8 cellular contexts compared by ENCODE assay signal in the genomic region with DNA sequence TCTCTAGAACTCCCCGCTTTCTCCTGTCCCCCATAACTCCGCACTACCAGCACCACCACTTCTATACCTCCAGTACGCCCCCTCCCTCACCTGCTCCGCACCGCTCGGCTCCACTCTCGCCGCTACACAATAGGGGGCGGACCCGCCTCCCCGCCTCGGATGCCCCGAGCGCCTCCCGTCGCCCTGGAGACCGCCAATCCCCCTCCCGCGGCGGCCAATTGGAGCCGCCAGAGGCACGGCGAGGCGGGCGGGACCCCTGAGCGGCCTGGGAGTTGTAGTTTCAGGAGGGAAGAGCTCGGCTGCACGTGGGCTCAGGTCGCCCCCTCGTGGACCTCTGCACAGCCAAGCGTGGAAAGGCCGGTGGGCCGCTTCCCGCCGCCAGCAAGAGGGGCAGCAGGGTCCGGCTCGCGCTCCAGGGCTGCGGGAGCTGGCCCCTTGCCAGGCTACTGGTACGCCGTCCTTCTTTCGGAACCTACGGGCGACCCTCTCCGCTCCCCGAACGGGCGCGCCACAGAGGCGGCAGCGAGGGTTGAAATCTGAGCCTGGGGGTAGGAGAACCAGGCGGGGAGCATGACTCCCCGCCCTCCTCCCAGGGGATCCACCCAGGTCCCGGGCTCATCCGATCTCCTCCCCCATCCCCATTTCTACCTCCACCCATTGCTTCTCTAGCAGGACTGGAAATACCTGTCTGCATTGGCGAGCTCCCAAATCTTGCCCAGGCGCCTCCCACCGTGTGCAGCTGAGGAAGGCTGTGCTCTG. TPM values are rescaled to one million over a fixed set of nuclear protein-coding genes. Genes with fewer than 3 reads are reported as not detected.
DNase-seq lines count a peak whose midpoint lies in the region; ATAC-seq, FAIRE-seq and TF ChIP-seq lines count a peak whose summit lies in the region.

A gene with protein sequence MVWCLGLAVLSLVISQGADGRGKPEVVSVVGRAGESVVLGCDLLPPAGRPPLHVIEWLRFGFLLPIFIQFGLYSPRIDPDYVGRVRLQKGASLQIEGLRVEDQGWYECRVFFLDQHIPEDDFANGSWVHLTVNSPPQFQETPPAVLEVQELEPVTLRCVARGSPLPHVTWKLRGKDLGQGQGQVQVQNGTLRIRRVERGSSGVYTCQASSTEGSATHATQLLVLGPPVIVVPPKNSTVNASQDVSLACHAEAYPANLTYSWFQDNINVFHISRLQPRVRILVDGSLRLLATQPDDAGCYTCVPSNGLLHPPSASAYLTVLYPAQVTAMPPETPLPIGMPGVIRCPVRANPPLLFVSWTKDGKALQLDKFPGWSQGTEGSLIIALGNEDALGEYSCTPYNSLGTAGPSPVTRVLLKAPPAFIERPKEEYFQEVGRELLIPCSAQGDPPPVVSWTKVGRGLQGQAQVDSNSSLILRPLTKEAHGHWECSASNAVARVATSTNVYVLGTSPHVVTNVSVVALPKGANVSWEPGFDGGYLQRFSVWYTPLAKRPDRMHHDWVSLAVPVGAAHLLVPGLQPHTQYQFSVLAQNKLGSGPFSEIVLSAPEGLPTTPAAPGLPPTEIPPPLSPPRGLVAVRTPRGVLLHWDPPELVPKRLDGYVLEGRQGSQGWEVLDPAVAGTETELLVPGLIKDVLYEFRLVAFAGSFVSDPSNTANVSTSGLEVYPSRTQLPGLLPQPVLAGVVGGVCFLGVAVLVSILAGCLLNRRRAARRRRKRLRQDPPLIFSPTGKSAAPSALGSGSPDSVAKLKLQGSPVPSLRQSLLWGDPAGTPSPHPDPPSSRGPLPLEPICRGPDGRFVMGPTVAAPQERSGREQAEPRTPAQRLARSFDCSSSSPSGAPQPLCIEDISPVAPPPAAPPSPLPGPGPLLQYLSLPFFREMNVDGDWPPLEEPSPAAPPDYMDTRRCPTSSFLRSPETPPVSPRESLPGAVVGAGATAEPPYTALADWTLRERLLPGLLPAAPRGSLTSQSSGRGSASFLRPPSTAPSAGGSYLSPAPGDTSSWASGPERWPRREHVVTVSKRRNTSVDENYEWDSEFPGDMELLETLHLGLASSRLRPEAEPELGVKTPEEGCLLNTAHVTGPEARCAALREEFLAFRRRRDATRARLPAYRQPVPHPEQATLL (minus strand): TSS at position 131 of the 759 bp plus-strand sequence. CDS start 2,159 bp downstream, outside the sequence.

- H3K4me1 ChIP-seq in esophagus (ENCODE audit: control insufficient read depth in 2 of 2, insufficient read depth in 2 of 2, low read length in 1 of 2): peaks cover 2 to 26% of the 10 kb centered on the region in 2 donors
- peaks cover 33 to 39% of the 10 kb centered on the region in 2 donors for H3K4me1 ChIP-seq in mucosa of rectum (ENCODE audit: control insufficient read depth in 2 of 2, insufficient read depth in 2 of 2, low read length in 2 of 2)

- H3K9ac ChIP-seq in mucosa of rectum (ENCODE audit: low read depth in 1 of 2, low read length in 2 of 2): peak within 1 kb of the TSS; percentile 56 to 73

- 2 to 3% methylated on average over 57 to 58 of the region's 58 CpGs for WGBS in esophagus, 2 donors

- H3K36me3 ChIP-seq in esophagus (ENCODE audit: control insufficient read depth in 2 of 2, insufficient read depth in 2 of 2, low read length in 1 of 2) (no peaks in the 10 kb centered on the region), mucosa of rectum (ENCODE audit: control insufficient read depth in 2 of 2, insufficient read depth in 2 of 2, low read length in 2 of 2) (no peaks in the 10 kb centered on the region)

- H3K27ac ChIP-seq in esophagus (ENCODE audit: low read depth in 2 of 2, low read length in 1 of 2) (peak within 1 kb of the TSS; percentile 85 to 89), mucosa of rectum (ENCODE audit: low read depth in 2 of 2, low read length in 2 of 2) (peak within 1 kb of the TSS; percentile 67 to 72)

- FAIRE-seq in D721Med (lab: Jason Lieb, UNC): no peak

- H3K9me3 ChIP-seq in esophagus (ENCODE audit: control insufficient read depth in 2 of 2, insufficient read depth in 1 of 2, low read depth in 1 of 2, low read length in 1 of 2) (no peaks in the 10 kb centered on the region), mucosa of rectum (ENCODE audit: control insufficient read depth in 2 of 2, low read length in 2 of 2) (no peaks in the 10 kb centered on the region)

- peak; percentile 85 for TF ChIP-seq CTCF in D721Med (IDR thresholded peaks at IDR 0.05; ENCODE audit: insufficient read depth, missing control alignments)

- DNase-seq in D721Med (ENCODE audit: insufficient read length, low spot score): peak; percentile 91
- peak; percentile 66 for DNase-seq in NCI-H774 (lab: John Stamatoyannopoulos, UW)
- DNase-seq in activated T-cell treated with anti-CD3 and anti-CD28 coated beads for 4 hours: peak; percentile 56
- DNase-seq in stimulated activated CD8-positive, alpha-beta memory T cell treated with anti-CD3 and anti-CD28 coated beads, Interleukin-4, amount 100 ng/mL, for 1 hour (ENCODE audit: low read depth in 2 of 2, low spot score in 1 of 2): peak; percentile 57 to 68

- H3K27me3 ChIP-seq in esophagus (ENCODE audit: control insufficient read depth in 1 of 2, insufficient read depth in 2 of 2, low read length in 2 of 2) (no peaks in the 10 kb centered on the region), mucosa of rectum (ENCODE audit: control insufficient read depth in 2 of 2, insufficient read depth in 2 of 2, low read length in 2 of 2) (peaks cover 0 to 4% of the 10 kb centered on the region in 2 donors)

- ATAC-seq in HG03039 (IDR thresholded peaks at IDR 0.05; ENCODE audit: unreplicated experiment): peak; percentile 53
- no peak for ATAC-seq in GM19328 (IDR thresholded peaks at IDR 0.05; ENCODE audit: unreplicated experiment)

- H3K4me3 ChIP-seq in esophagus (ENCODE audit: low read depth in 1 of 2, low read length in 2 of 2) (peak within 1 kb of the TSS; percentile 54 to 58), mucosa of rectum (ENCODE audit: low read length in 2 of 2) (peak within 1 kb of the TSS; percentile 66 to 76)

RNA-seq across cellular contexts. Expression of the gene that starts here (rescaled TPM):
- polyA plus RNA-seq in esophagus: 10 to 100 TPM in 1 of 2 donors, 1 to 10 TPM in 1; 7.4 to 16.1 TPM
